In the genomic region with DNA sequence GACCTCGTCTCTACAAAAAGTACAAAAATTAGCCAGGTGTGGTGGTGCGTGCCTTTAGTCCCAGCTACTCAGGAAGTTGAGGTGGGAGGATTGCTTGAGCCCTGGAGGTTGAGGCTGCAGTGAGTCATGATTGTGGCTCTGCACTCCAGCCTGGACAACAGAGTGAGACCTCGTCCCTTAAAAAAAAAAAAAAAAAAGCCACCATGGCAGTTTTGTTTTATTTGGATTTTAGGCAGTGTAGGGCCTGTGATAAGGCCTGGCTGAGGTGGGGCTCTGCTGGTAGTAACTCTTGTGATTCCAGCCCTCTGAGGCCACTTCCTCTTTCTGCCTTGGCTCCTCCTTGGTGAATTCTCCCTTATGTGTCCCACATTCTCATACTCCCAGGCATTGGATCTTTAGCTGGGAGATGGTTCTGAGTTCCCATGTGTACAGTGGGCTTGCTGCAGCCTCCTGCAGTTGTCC, we compare ENCODE assay signal across 1 cellular context.
TF ChIP-seq lines count a peak whose summit lies in the region.

No MANE protein-coding gene starts in this region.

TF ChIP-seq in HepG2, 621 proteins besides CTCF, POLR2A, EP300 and RAD21 (continued from another document):
- TF ChIP-seq, protein P1, sequence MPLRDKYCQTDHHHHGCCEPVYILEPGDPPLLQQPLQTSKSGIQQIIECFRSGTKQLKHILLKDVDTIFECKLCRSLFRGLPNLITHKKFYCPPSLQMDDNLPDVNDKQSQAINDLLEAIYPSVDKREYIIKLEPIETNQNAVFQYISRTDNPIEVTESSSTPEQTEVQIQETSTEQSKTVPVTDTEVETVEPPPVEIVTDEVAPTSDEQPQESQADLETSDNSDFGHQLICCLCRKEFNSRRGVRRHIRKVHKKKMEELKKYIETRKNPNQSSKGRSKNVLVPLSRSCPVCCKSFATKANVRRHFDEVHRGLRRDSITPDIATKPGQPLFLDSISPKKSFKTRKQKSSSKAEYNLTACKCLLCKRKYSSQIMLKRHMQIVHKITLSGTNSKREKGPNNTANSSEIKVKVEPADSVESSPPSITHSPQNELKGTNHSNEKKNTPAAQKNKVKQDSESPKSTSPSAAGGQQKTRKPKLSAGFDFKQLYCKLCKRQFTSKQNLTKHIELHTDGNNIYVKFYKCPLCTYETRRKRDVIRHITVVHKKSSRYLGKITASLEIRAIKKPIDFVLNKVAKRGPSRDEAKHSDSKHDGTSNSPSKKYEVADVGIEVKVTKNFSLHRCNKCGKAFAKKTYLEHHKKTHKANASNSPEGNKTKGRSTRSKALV (CRISPR knock-in tag; IDR thresholded peaks at IDR 0.05), result no peak
- TF ChIP-seq PHF20 (CRISPR knock-in tag; IDR thresholded peaks at IDR 0.05) (no peak), GTF2F1 (IDR thresholded peaks at IDR 0.05; ENCODE audit: low read length) (no peak)
